Comparison of ENCODE assay signal across 9 cellular contexts in the genomic region with DNA sequence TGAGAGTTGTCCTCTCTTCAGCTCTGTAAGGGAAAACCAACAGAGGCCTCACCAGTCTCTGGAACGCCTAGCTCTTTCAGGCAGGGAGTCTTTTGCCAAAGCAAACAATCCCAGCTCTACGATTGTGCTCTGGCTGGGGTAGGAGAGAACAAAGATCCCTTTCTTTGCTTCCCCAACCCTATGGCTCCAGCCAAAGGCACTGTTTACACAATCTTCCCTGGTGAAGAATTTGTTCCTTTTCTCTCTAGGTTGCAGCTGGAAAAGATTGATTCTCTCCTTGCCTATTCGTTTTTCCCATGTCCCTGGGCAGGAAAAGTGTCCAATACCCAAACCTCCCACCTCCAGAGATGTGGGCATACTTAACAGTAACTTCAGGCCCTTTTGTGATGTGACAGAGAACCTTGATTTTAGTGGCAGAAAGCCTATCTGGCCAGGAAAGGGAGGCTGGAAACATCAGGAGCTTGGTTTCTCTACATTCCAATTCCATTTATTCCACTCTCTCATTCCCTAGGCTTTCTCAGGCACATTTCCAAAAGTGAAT. TPM values are rescaled to one million over a fixed set of nuclear protein-coding genes. Genes with fewer than 3 reads are reported as not detected.
A peak's percentile ranks its signal among the peaks of the same experiment; 100 is the strongest.
DNase-seq lines count a peak whose midpoint lies in the region; ATAC-seq, FAIRE-seq and TF ChIP-seq lines count a peak whose summit lies in the region.
"Had no signal": no experiment of that assay in that cellular context is flagged by ENCODE, and none has a peak within 500 bp of the region (broad histone marks: within the 10 kb centered on the region; RNA-seq: fewer than 3 reads in every experiment).

No MANE protein-coding gene starts in this region.

- peaks cover 40% of the 10 kb centered on the region for H3K4me1 ChIP-seq in SJCRH30
- H3K4me1 ChIP-seq in parathyroid adenoma = no peaks in the 10 kb centered on the region

- peak overlapping the region; percentile 44 for H3K4me2 ChIP-seq in parathyroid adenoma (ENCODE audit: low read length)

- peaks cover 12% of the 10 kb centered on the region for H3K36me3 ChIP-seq in SJCRH30
- no peaks in the 10 kb centered on the region for H3K36me3 ChIP-seq in parathyroid adenoma (ENCODE audit: control insufficient read depth, insufficient read depth, low read length)

- H3K9me3 ChIP-seq in SJCRH30 (replicated peaks) (no peaks in the 10 kb centered on the region), parathyroid adenoma (ENCODE audit: control insufficient read depth, low read length) (no peaks in the 10 kb centered on the region)
- H3K9me3 ChIP-seq: neutrophil had no signal

- H3K4me3 ChIP-seq in SJCRH30 = peak overlapping the region; percentile 26
- H3K4me3 ChIP-seq in parathyroid adenoma (ENCODE audit: low read depth, low read length) = no peak overlapping the region

- no peak for ATAC-seq in GM21360 (IDR thresholded peaks at IDR 0.05; ENCODE audit: unreplicated experiment)
- ATAC-seq in GM21528 (IDR thresholded peaks at IDR 0.05; ENCODE audit: low FRiP score, unreplicated experiment) = no peak

- H2AFZ ChIP-seq in parathyroid adenoma = no peak overlapping the region

- H3K27me3 Mint-ChIP-seq in activated T-cell treated with anti-CD3 and anti-CD28 coated beads, Interleukin-2, amount 50 U/mL, for 24 hours = no peaks in the 10 kb centered on the region

- H3K36me3 Mint-ChIP-seq in activated T-cell treated with anti-CD3 and anti-CD28 coated beads, Interleukin-2, amount 50 U/mL, for 24 hours (ENCODE audit: low read depth) = peaks cover 38% of the 10 kb centered on the region

- H3K4me1 Mint-ChIP-seq in activated T-cell treated with anti-CD3 and anti-CD28 coated beads, Interleukin-2, amount 50 U/mL, for 24 hours (ENCODE audit: low read depth) = no peaks in the 10 kb centered on the region

- no peak overlapping the region for H3K9ac ChIP-seq in parathyroid adenoma

- H3K27me3 ChIP-seq in SJCRH30 = no peaks in the 10 kb centered on the region
- no peaks in the 10 kb centered on the region for H3K27me3 ChIP-seq in parathyroid adenoma (ENCODE audit: control insufficient read depth, insufficient read depth, low read length)
- H3K27me3 ChIP-seq: neutrophil had no signal

- intact Hi-C loops in posterior vena cava (cut with DNase I) = no loop called here

- DNase-seq in H54 (ENCODE audit: insufficient read length, low spot score) (peak; percentile 45), SJCRH30 (peak; percentile 90 to 95), frontal cortex (ENCODE audit: low spot score in 2 of 2) (peak; percentile 50), posterior vena cava (ENCODE audit: low spot score) (no peak)
- no peak for DNase-seq in activated T-cell treated with anti-CD3 and anti-CD28 coated beads, Interleukin-2, amount 50 U/mL, for 24 hours

- H3K79me2 ChIP-seq in parathyroid adenoma = no peaks in the 10 kb centered on the region

- TF ChIP-seq CTCF in parathyroid adenoma (IDR thresholded peaks at IDR 0.05) = no peak

- H3K4me3 Mint-ChIP-seq in activated T-cell treated with anti-CD3 and anti-CD28 coated beads, Interleukin-2, amount 50 U/mL, for 24 hours = no peak overlapping the region

- FAIRE-seq in H54 (lab: Jason Lieb, UNC) = peak; percentile 99
- no peak for FAIRE-seq in frontal cortex (lab: Jason Lieb, UNC)

- H3K27ac Mint-ChIP-seq in activated T-cell treated with anti-CD3 and anti-CD28 coated beads, Interleukin-2, amount 50 U/mL, for 24 hours = no peak overlapping the region

- H3K9me3 Mint-ChIP-seq in activated T-cell treated with anti-CD3 and anti-CD28 coated beads, Interleukin-2, amount 50 U/mL, for 24 hours = no peaks in the 10 kb centered on the region

- TF ChIP-seq POLR2A in H54 (IDR thresholded peaks at IDR 0.05; ENCODE audit: low read depth, low read length) = no peak

- H3K27ac ChIP-seq in SJCRH30 (peak overlapping the region; percentile 80), parathyroid adenoma (peak overlapping the region; percentile 62)
- H3K27ac ChIP-seq: neutrophil had no signal

RNA-seq across cellular contexts. Expression of a gene that starts 16.8 kb away (rescaled TPM):
- 433 and 480 TPM in 2 replicates for total RNA-seq in SJCRH30 (2014; rRNA removed; shearing (Covaris generic))
- total RNA-seq in frontal cortex (73.0 TPM), posterior vena cava (100 to 1,000 TPM; 132 to 168 TPM)

RNA-seq across cellular contexts. Expression of a gene that starts 32.9 kb away (rescaled TPM):
- 9.9 and 13.3 TPM in 2 replicates for total RNA-seq in SJCRH30 (2014; rRNA removed; shearing (Covaris generic))
- total RNA-seq in frontal cortex (4.1 TPM), posterior vena cava (10 to 100 TPM; 58.1 to 61.2 TPM)

Comparison
In these comparisons a context has a peak if more than half of its experiments do, and no peak if none do; other contexts are left out.
1. DNase-seq: peak in H54 (single experiment), SJCRH30 (2 of 2) and frontal cortex (2 of 2); none in activated T-cell treated with anti-CD3 and anti-CD28 coated beads, Interleukin-2, amount 50 U/mL, for 24 hours (single experiment) and posterior vena cava (single experiment).